In genomic region chr3:62164746-62165145, GRCh38 we compare ENCODE assay signal across 19 cellular contexts.
DNase-seq lines count a peak whose midpoint lies in the region; ATAC-seq and TF ChIP-seq lines count a peak whose summit lies in the region.
"Had no signal": no experiment of that assay in that cellular context is flagged by ENCODE, and none has a peak within 500 bp of the region (broad histone marks: within the 10 kb centered on the region; RNA-seq: fewer than 3 reads in every experiment).

No MANE protein-coding gene starts in this region.

- H3K4me3 Mint-ChIP-seq in nephron progenitor cell = no peak overlapping the region
- H3K4me3 Mint-ChIP-seq in natural killer cell treated with Interleukin-12 subunit alpha and Interleukin-12 subunit beta and Interleukin-15 and Interleukin-18, amount 100 ng/mL, for 72 hours = no peak overlapping the region
- H3K4me3 Mint-ChIP-seq: CD4-positive, alpha-beta T cell; HFFc6 had no signal

- H3K27me3 ChIP-seq in tibial artery = no peaks in the 10 kb centered on the region

- H3K9me3 Mint-ChIP-seq in nephron progenitor cell = no peaks in the 10 kb centered on the region
- no peaks in the 10 kb centered on the region for H3K9me3 Mint-ChIP-seq in natural killer cell treated with Interleukin-12 subunit alpha and Interleukin-12 subunit beta and Interleukin-15 and Interleukin-18, amount 100 ng/mL, for 72 hours
- H3K9me3 Mint-ChIP-seq: CD4-positive, alpha-beta T cell; HFFc6 had no signal

- no peak for TF ChIP-seq CTCF in nephron progenitor cell (IDR thresholded peaks at IDR 0.05)
- TF ChIP-seq CTCF in tibial artery (IDR thresholded peaks at IDR 0.05) = no peak
- TF ChIP-seq CTCF in lower leg skin (IDR thresholded peaks at IDR 0.05) = no peak

- H3K27ac Mint-ChIP-seq in nephron progenitor cell = peak overlapping the region; percentile 2
- no peak overlapping the region for H3K27ac Mint-ChIP-seq in natural killer cell treated with Interleukin-12 subunit alpha and Interleukin-12 subunit beta and Interleukin-15 and Interleukin-18, amount 100 ng/mL, for 72 hours
- H3K27ac Mint-ChIP-seq: CD4-positive, alpha-beta T cell; HFFc6 had no signal

- no peaks in the 10 kb centered on the region for H3K27me3 Mint-ChIP-seq in nephron progenitor cell (ENCODE audit: low read depth, poor library complexity)
- H3K27me3 Mint-ChIP-seq in natural killer cell treated with Interleukin-12 subunit alpha and Interleukin-12 subunit beta and Interleukin-15 and Interleukin-18, amount 100 ng/mL, for 72 hours = no peaks in the 10 kb centered on the region
- H3K27me3 Mint-ChIP-seq: CD4-positive, alpha-beta T cell had no signal

- in situ Hi-C loops in G401 (cut with HindIII; ENCODE audit: low sequenced_read_pairs) = no loop called here

- H3K36me3 Mint-ChIP-seq in nephron progenitor cell (ENCODE audit: low read depth) = peaks cover 42% of the 10 kb centered on the region
- no peaks in the 10 kb centered on the region for H3K36me3 Mint-ChIP-seq in natural killer cell treated with Interleukin-12 subunit alpha and Interleukin-12 subunit beta and Interleukin-15 and Interleukin-18, amount 100 ng/mL, for 72 hours

- peaks cover 0 to 100% (median 62%) of the 10 kb centered on the region in 4 donors for H3K4me1 ChIP-seq in tibial artery
- H3K4me1 ChIP-seq: A549 had no signal

- no peak for TF ChIP-seq POLR2A in lower leg skin (IDR thresholded peaks at IDR 0.05)

- ATAC-seq in natural killer cell treated with Interleukin-12 subunit alpha and Interleukin-12 subunit beta and Interleukin-15 and Interleukin-18, amount 100 ng/mL, for 72 hours = no peak
- ATAC-seq: A549, HCT116 had no signal

- peaks cover 12% of the 10 kb centered on the region for H3K4me1 Mint-ChIP-seq in nephron progenitor cell
- no peaks in the 10 kb centered on the region for H3K4me1 Mint-ChIP-seq in natural killer cell treated with Interleukin-12 subunit alpha and Interleukin-12 subunit beta and Interleukin-15 and Interleukin-18, amount 100 ng/mL, for 72 hours (ENCODE audit: low read depth in 2 of 2)

- no peak overlapping the region for H3K4me3 ChIP-seq in tibial artery
- H3K4me3 ChIP-seq in lower leg skin (ENCODE audit: low read depth, poor library complexity, severe bottlenecking) = no peak overlapping the region
- H3K4me3 ChIP-seq: A549 had no signal

- no peaks in the 10 kb centered on the region for H3K9me3 ChIP-seq in tibial artery
- H3K9me3 ChIP-seq: A549 had no signal

- no peaks in the 10 kb centered on the region for H3K36me3 ChIP-seq in tibial artery

- 79 to 83% methylated on average over 5 of the region's 5 CpGs for WGBS in lower leg skin, 2 donors

- peak overlapping the region; percentile 81 to 84 for H3K27ac ChIP-seq in tibial artery
- H3K27ac ChIP-seq: 22Rv1, A549, C4-2B had no signal

- intact Hi-C loops in tibial artery (cut with DNase I; ENCODE audit: low total_unique reads) = no loop called here
- intact Hi-C loops in lower leg skin (cut with DNase I; ENCODE audit: low total_unique reads) = no loop called here

- DNase-seq in G401 (ENCODE audit: low spot score) (peak; percentile 68), cerebellum (ENCODE audit: low spot score) (peak; percentile 26), nephron progenitor cell (no peak), tibial artery (no peak), lower leg skin (ENCODE audit: low spot score in 2 of 2) (no peak), dermis blood vessel endothelial cell (no peak)
- no peak for DNase-seq in natural killer cell treated with Interleukin-12 subunit alpha and Interleukin-12 subunit beta and Interleukin-15 and Interleukin-18, amount 100 ng/mL, for 72 hours (ENCODE audit: low spot score)
- DNase-seq: AML-193; CD4-positive, alpha-beta T cell; DMS153; DMS79; GF-D8; GOT3; H7; HFFc6 had no signal

Comparison
In these comparisons a context has a peak if more than half of its experiments do, and no peak if none do; other contexts are left out.
1. DNase-seq: peak in G401 (single experiment) and cerebellum (single experiment); none in nephron progenitor cell (single experiment), tibial artery (0 of 2), lower leg skin (0 of 2), natural killer cell treated with Interleukin-12 subunit alpha and Interleukin-12 subunit beta and Interleukin-15 and Interleukin-18, amount 100 ng/mL, for 72 hours (single experiment) and dermis blood vessel endothelial cell (single experiment).